3 cellular contexts compared by ENCODE assay signal in the genomic region with DNA sequence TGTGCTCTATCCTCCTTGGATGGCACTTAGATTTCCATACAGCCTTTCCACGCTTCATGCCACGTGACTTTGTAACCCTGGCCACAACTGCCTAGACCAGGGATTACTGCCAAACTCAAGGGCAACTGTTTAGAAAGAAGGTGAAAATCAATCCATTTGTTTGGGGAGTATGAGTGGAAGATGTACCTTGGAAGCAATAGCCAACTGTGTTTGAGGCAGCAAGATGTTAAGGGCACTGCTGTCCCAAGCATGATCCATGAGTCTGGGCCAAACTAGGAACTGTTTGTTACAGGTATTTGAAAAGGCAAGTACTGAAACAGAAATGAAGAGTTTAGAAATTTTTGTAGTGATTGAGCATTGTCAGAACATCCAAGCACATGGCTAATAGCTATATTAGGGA.
TF ChIP-seq lines count a peak whose summit lies in the region.

No MANE protein-coding gene starts in this region.

TF ChIP-seq in GM23338, 12 proteins besides CTCF, POLR2A, EP300 and RAD21:
- TF ChIP-seq EZH2 (IDR thresholded peaks at IDR 0.05; ENCODE audit: low read depth, unreplicated experiment) (no peak), EZH2phosphoT487 (IDR thresholded peaks at IDR 0.05; ENCODE audit: unreplicated experiment) (no peak), JUNB (IDR thresholded peaks at IDR 0.05; ENCODE audit: unreplicated experiment) (no peak)

TF ChIP-seq in IMR-90, 13 proteins besides CTCF, POLR2A, EP300 and RAD21:
- TF ChIP-seq, protein P1, sequence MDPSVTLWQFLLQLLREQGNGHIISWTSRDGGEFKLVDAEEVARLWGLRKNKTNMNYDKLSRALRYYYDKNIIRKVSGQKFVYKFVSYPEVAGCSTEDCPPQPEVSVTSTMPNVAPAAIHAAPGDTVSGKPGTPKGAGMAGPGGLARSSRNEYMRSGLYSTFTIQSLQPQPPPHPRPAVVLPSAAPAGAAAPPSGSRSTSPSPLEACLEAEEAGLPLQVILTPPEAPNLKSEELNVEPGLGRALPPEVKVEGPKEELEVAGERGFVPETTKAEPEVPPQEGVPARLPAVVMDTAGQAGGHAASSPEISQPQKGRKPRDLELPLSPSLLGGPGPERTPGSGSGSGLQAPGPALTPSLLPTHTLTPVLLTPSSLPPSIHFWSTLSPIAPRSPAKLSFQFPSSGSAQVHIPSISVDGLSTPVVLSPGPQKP (IDR thresholded peaks at IDR 0.05; ENCODE audit: borderline replicate concordance, low read depth, low read length), result no peak
- TF ChIP-seq RFX5 (IDR thresholded peaks at IDR 0.05; ENCODE audit: low read depth, low read length) (no peak), MAFK (IDR thresholded peaks at IDR 0.05; ENCODE audit: low read depth, low read length) (no peak), MXI1 (IDR thresholded peaks at IDR 0.05; ENCODE audit: borderline replicate concordance, low read depth, low read length) (no peak), USF2 (IDR thresholded peaks at IDR 0.05; ENCODE audit: low read depth, low read length) (no peak), CHD1 (IDR thresholded peaks at IDR 0.05; ENCODE audit: low read depth, low read length) (no peak), MAZ (IDR thresholded peaks at IDR 0.05; ENCODE audit: borderline replicate concordance, low read depth, low read length) (no peak), NFE2L2 (IDR thresholded peaks at IDR 0.05; ENCODE audit: low read depth, low read length) (no peak), BHLHE40 (IDR thresholded peaks at IDR 0.05; ENCODE audit: low read depth, low read length) (no peak), RCOR1 (IDR thresholded peaks at IDR 0.05; ENCODE audit: insufficient replicate concordance, low read length) (no peak), FOS (IDR thresholded peaks at IDR 0.05; ENCODE audit: low read depth, low read length) (no peak), CEBPB (IDR thresholded peaks at IDR 0.05; ENCODE audit: low read depth, low read length) (no peak), SMC3 (IDR thresholded peaks at IDR 0.05; ENCODE audit: low read depth, low read length) (no peak)

TF ChIP-seq in H1, 55 proteins besides CTCF, POLR2A, EP300 and RAD21:
- TF ChIP-seq SIX5 (IDR thresholded peaks at IDR 0.05; ENCODE audit: low read depth, low read length), result no peak
- no peak for TF ChIP-seq SAP30 (IDR thresholded peaks at IDR 0.05; ENCODE audit: insufficient read depth, insufficient replicate concordance, low read length)
- TF ChIP-seq BACH1 (IDR thresholded peaks at IDR 0.05; ENCODE audit: low read length), result no peak
- TF ChIP-seq RFX5 (IDR thresholded peaks at IDR 0.05; ENCODE audit: borderline replicate concordance, low read depth, low read length), result no peak
- TF ChIP-seq ATF3 (IDR thresholded peaks at IDR 0.05; ENCODE audit: insufficient read depth, low read depth, low read length), result no peak
- no peak for TF ChIP-seq TAF1 (IDR thresholded peaks at IDR 0.05; ENCODE audit: low read depth, low read length)
- no peak for TF ChIP-seq CEBPB (IDR thresholded peaks at IDR 0.05; ENCODE audit: low read depth, low read length)
- no peak for TF ChIP-seq SUZ12 (IDR thresholded peaks at IDR 0.05; ENCODE audit: low read length)
- no peak for TF ChIP-seq CBX5 (IDR thresholded peaks at IDR 0.05; ENCODE audit: low read depth, low read length)
- no peak for TF ChIP-seq SRF (IDR thresholded peaks at IDR 0.05; ENCODE audit: low read depth, low read length)
- no peak for TF ChIP-seq KDM5A (IDR thresholded peaks at IDR 0.05; ENCODE audit: low read length)
